ENCODE assay signal across 10 cellular contexts in genomic region chr14:74299061-74299545, GRCh38. TPM values are rescaled to one million over a fixed set of nuclear protein-coding genes. Genes with fewer than 3 reads are reported as not detected.
DNase-seq lines count a peak whose midpoint lies in the region; ATAC-seq, FAIRE-seq and TF ChIP-seq lines count a peak whose summit lies in the region.
"Had no signal": no experiment of that assay in that cellular context is flagged by ENCODE, and none has a peak within 500 bp of the region (broad histone marks: within the 10 kb centered on the region; RNA-seq: fewer than 3 reads in every experiment).

No MANE protein-coding gene starts in this region.

- H3K27ac ChIP-seq in kidney (ENCODE audit: low read depth in 2 of 2, low read length in 2 of 2) = peak overlapping the region; percentile 51 to 71
- peak overlapping the region; percentile 73 for H3K27ac ChIP-seq in subcutaneous abdominal adipose tissue (ENCODE audit: low read depth, low read length)

- DNase-seq in activated CD8-positive, alpha-beta memory T cell treated with anti-CD3 and anti-CD28 coated beads, Interleukin-2, amount 10 ng/mL, durations not matched to agents 7 days and 5 days = peak; percentile 46
- no peak for DNase-seq in activated CD8-positive, alpha-beta memory T cell treated with anti-CD3 and anti-CD28 coated beads, Interleukin-2, amount 50 U/mL, for 48 hours
- DNase-seq in activated gamma-delta T cell (lab: John Stamatoyannopoulos, UW) (peak; percentile 12), kidney (peak; percentile 61)

- FAIRE-seq in kidney (lab: Jason Lieb, UNC) = no peak

- H3K4me3 Mint-ChIP-seq in activated CD8-positive, alpha-beta memory T cell treated with anti-CD3 and anti-CD28 coated beads, Interleukin-2, amount 10 ng/mL, durations not matched to agents 7 days and 5 days = peak overlapping the region; percentile 14

- peak overlapping the region; percentile 58 for H3K27ac Mint-ChIP-seq in activated CD8-positive, alpha-beta memory T cell treated with anti-CD3 and anti-CD28 coated beads, Interleukin-2, amount 10 ng/mL, durations not matched to agents 7 days and 5 days

- intact Hi-C loops in kidney (cut with DNase I) = no loop called here

- no peak for ATAC-seq in activated CD8-positive, alpha-beta memory T cell treated with anti-CD3 and anti-CD28 coated beads, Interleukin-2, amount 10 ng/mL, durations not matched to agents 7 days and 5 days
- no peak for ATAC-seq in HG02970 (IDR thresholded peaks at IDR 0.05; ENCODE audit: low FRiP score, unreplicated experiment)
- no peak for ATAC-seq in HG03520 (IDR thresholded peaks at IDR 0.05; ENCODE audit: unreplicated experiment)
- ATAC-seq in HG02678 (IDR thresholded peaks at IDR 0.05; ENCODE audit: unreplicated experiment) = no peak

- peaks cover 19 to 21% of the 10 kb centered on the region in 2 donors for H3K36me3 ChIP-seq in kidney (ENCODE audit: control insufficient read depth in 1 of 2, insufficient read depth in 2 of 2, low read length in 2 of 2)
- H3K36me3 ChIP-seq in subcutaneous abdominal adipose tissue (ENCODE audit: control insufficient read depth in 5 of 5, insufficient read depth in 5 of 5, low read length in 5 of 5) = peaks cover 4 to 47% (median 41%) of the 10 kb centered on the region in 5 donors

- H3K9me3 Mint-ChIP-seq in activated CD8-positive, alpha-beta memory T cell treated with anti-CD3 and anti-CD28 coated beads, Interleukin-2, amount 10 ng/mL, durations not matched to agents 7 days and 5 days (ENCODE audit: low read depth) = no peaks in the 10 kb centered on the region

- H3K9me3 ChIP-seq in kidney (ENCODE audit: control insufficient read depth in 1 of 2, low read length in 2 of 2) (no peaks in the 10 kb centered on the region), subcutaneous abdominal adipose tissue (ENCODE audit: control insufficient read depth in 5 of 5, low read length in 5 of 5) (no peaks in the 10 kb centered on the region)

- peaks cover 32% of the 10 kb centered on the region for H3K4me1 Mint-ChIP-seq in activated CD8-positive, alpha-beta memory T cell treated with anti-CD3 and anti-CD28 coated beads, Interleukin-2, amount 10 ng/mL, durations not matched to agents 7 days and 5 days

- peak overlapping the region in 1 of 2 donors; percentile 5 for H3K4me3 ChIP-seq in kidney (ENCODE audit: low read length in 2 of 2)
- H3K4me3 ChIP-seq in subcutaneous abdominal adipose tissue (ENCODE audit: low read depth in 1 of 5, low read length in 5 of 5) = peak overlapping the region in 2 of 5 donors; percentile 9 to 17

- H3K9ac ChIP-seq in kidney (ENCODE audit: low read length in 2 of 2) (no peak overlapping the region), subcutaneous abdominal adipose tissue (ENCODE audit: low read length in 5 of 5) (peak overlapping the region in 2 of 5 donors; percentile 34 to 43)

- no peak for TF ChIP-seq CTCF in kidney (IDR thresholded peaks at IDR 0.05; ENCODE audit: borderline replicate concordance, extremely low read depth, insufficient read depth)

- H3K4me1 ChIP-seq in kidney (ENCODE audit: control insufficient read depth in 1 of 2, insufficient read depth in 1 of 2, low read depth in 1 of 2, low read length in 2 of 2) = peaks cover 15 to 20% of the 10 kb centered on the region in 2 donors
- peaks cover 3 to 43% (median 34%) of the 10 kb centered on the region in 5 donors for H3K4me1 ChIP-seq in subcutaneous abdominal adipose tissue (ENCODE audit: control insufficient read depth in 5 of 5, insufficient read depth in 5 of 5, low read length in 5 of 5)

- H3K27me3 Mint-ChIP-seq in activated CD8-positive, alpha-beta memory T cell treated with anti-CD3 and anti-CD28 coated beads, Interleukin-2, amount 10 ng/mL, durations not matched to agents 7 days and 5 days = no peaks in the 10 kb centered on the region

- H3K27me3 ChIP-seq in subcutaneous abdominal adipose tissue (ENCODE audit: control insufficient read depth in 5 of 5, insufficient read depth in 4 of 5, low read length in 5 of 5) = no peaks in the 10 kb centered on the region

- CTCF ChIA-PET in activated CD8-positive, alpha-beta memory T cell treated with anti-CD3 and anti-CD28 coated beads, Interleukin-2, amount 10 ng/mL, durations not matched to agents 7 days and 5 days (lab: Charles Lee) = interaction anchor here (0.8 to 1.5 kb wide), 4 partner anchors 21 to 194 kb away, joined by 3 to 4 read pairs (median 3); partner anchors contain the start of genes ISCA2 and NPC2

- peaks cover 19% of the 10 kb centered on the region for H3K36me3 Mint-ChIP-seq in activated CD8-positive, alpha-beta memory T cell treated with anti-CD3 and anti-CD28 coated beads, Interleukin-2, amount 10 ng/mL, durations not matched to agents 7 days and 5 days

RNA-seq across cellular contexts. Expression of gene ABCD4, which starts 3.6 kb away (rescaled TPM):
- 10 to 100 TPM; 45.1 to 50.6 TPM for total RNA-seq in activated CD8-positive, alpha-beta memory T cell treated with anti-CD3 and anti-CD28 coated beads, Interleukin-2, amount 10 ng/mL, durations not matched to agents 7 days and 5 days
- total RNA-seq in kidney = 61.3 TPM
- 66.1 TPM for polyA plus RNA-seq in kidney (ENCODE audit: insufficient read depth, low read depth, low replicate concordance)

RNA-seq across cellular contexts. Expression of gene VRTN, which starts 49.2 kb away (rescaled TPM):
- not detected for total RNA-seq in activated CD8-positive, alpha-beta memory T cell treated with anti-CD3 and anti-CD28 coated beads, Interleukin-2, amount 10 ng/mL, durations not matched to agents 7 days and 5 days
- not detected for total RNA-seq in kidney
- polyA plus RNA-seq in kidney (ENCODE audit: insufficient read depth, low read depth, low replicate concordance) = not detected
- total RNA-seq: cerebellum, SK-MEL-5 had no signal

RNA-seq across cellular contexts. Expression of gene VSX2, which starts 59.9 kb away (rescaled TPM):
- not detected for total RNA-seq in activated CD8-positive, alpha-beta memory T cell treated with anti-CD3 and anti-CD28 coated beads, Interleukin-2, amount 10 ng/mL, durations not matched to agents 7 days and 5 days
- total RNA-seq in kidney = not detected
- not detected for polyA plus RNA-seq in kidney (ENCODE audit: insufficient read depth, low read depth, low replicate concordance)
- total RNA-seq: cerebellum, SK-MEL-5 had no signal
